In genomic region chr10:99659031-99659867, GRCh38 we compare ENCODE assay signal across 8 cellular contexts. TPM values are rescaled to one million over a fixed set of nuclear protein-coding genes. Genes with fewer than 3 reads are reported as not detected.
A peak's percentile ranks its signal among the peaks of the same experiment; 100 is the strongest.
DNase-seq lines count a peak whose midpoint lies in the region; ATAC-seq and TF ChIP-seq lines count a peak whose summit lies in the region.

TSS of gene ENTPD7 (plus strand) at chr10:99659509. CDS start at chr10:99659957, 448 bp downstream.

- TF ChIP-seq POLR2A in esophagus muscularis mucosa (IDR thresholded peaks at IDR 0.05; ENCODE audit: low read depth) = no peak

- TF ChIP-seq EP300 in esophagus muscularis mucosa (IDR thresholded peaks at IDR 0.05) = no peak

- H3K36me3 ChIP-seq in esophagus muscularis mucosa (peaks cover 0 to 4% (median 0%) of the 10 kb centered on the region in 4 donors), muscle layer of duodenum (ENCODE audit: control insufficient read depth in 1 of 2, insufficient read depth in 2 of 2, low read length in 2 of 2) (peaks cover 0 to 19% of the 10 kb centered on the region in 2 donors)

- H3K27ac ChIP-seq in esophagus muscularis mucosa (replicated peaks in 1 of 4) = peak within 1 kb of the TSS in 3 of 4 donors; percentile 29 to 61 (median 51)
- peak within 1 kb of the TSS; percentile 55 for H3K27ac ChIP-seq in muscle layer of duodenum (ENCODE audit: low read length)

- DNase-seq in DMS53 treated with DMSO at 0.1 percent for 48 hours (lab: John Stamatoyannopoulos, UW; ENCODE audit: unreplicated experiment) = peak; percentile 96
- DNase-seq in KBM-7 = peak; percentile 92
- peak; percentile 93 to 96 for DNase-seq in activated T-cell treated with anti-CD3 and anti-CD28 coated beads, Interleukin-2, amount 50 U/mL, for 48 hours
- DNase-seq in esophagus muscularis mucosa (ENCODE audit: extremely low spot score) = peak; percentile 98
- DNase-seq in stimulated activated CD8-positive, alpha-beta memory T cell treated with anti-CD3 and anti-CD28 coated beads, Interleukin-7, amount 100 ng/mL, for 24 hours (ENCODE audit: low read depth) = peak; percentile 83

- intact Hi-C loops in esophagus muscularis mucosa (cut with DNase I) = loop anchor here (5.0 kb wide), 1 partner anchor 37 kb away; the partner anchor contains the start of gene SLC25A28

- H3K4me3 ChIP-seq in esophagus muscularis mucosa (peak within 1 kb of the TSS; percentile 75 to 85 (median 82)), muscle layer of duodenum (ENCODE audit: low read depth in 1 of 2, low read length in 2 of 2) (peak within 1 kb of the TSS; percentile 87 to 91)

- peak; percentile 99 for ATAC-seq in GM21723 (IDR thresholded peaks at IDR 0.05; ENCODE audit: unreplicated experiment)

- H3K27me3 ChIP-seq in esophagus muscularis mucosa (no peaks in the 10 kb centered on the region), muscle layer of duodenum (ENCODE audit: low read depth, low read length) (no peaks in the 10 kb centered on the region)

- H3K4me1 ChIP-seq in esophagus muscularis mucosa (peaks cover 10 to 23% (median 20%) of the 10 kb centered on the region in 4 donors), muscle layer of duodenum (ENCODE audit: control insufficient read depth in 1 of 2, insufficient read depth in 2 of 2, low read length in 2 of 2) (peaks cover 0 to 5% of the 10 kb centered on the region in 2 donors)

- TF ChIP-seq CTCF in esophagus muscularis mucosa (IDR thresholded peaks at IDR 0.05) = peak; percentile 13 to 52 (median 51)

- H3K9me3 ChIP-seq in esophagus muscularis mucosa (no peaks in the 10 kb centered on the region), muscle layer of duodenum (ENCODE audit: control insufficient read depth in 1 of 2, low read length in 2 of 2) (no peaks in the 10 kb centered on the region)

- in situ Hi-C loops in KBM-7 (cut with MboI; ENCODE audit: low pct_unique_long_range_greater_than_20kb, low sequenced_read_pairs) = no loop called here

- under 1% methylated on average over 32 of the region's 71 CpGs for WGBS in esophagus muscularis mucosa

TF ChIP-seq in PFSK-1, 5 proteins besides CTCF, POLR2A, EP300 and RAD21:
- TF ChIP-seq SIN3A (IDR thresholded peaks at IDR 0.05; ENCODE audit: borderline replicate concordance, insufficient read depth, low read length) (peak; percentile 86; the same call in 1 of the 2 replicates), FOXP2 (optimal IDR thresholded peaks at IDR 0.05; ENCODE audit: borderline replicate concordance, extremely low read depth, extremely low read length, insufficient read depth) (peak; percentile 74), TAF1 (IDR thresholded peaks at IDR 0.05; ENCODE audit: borderline replicate concordance, insufficient read depth, low read length) (peak; percentile 48; the same call in 1 of the 2 replicates), REST (IDR thresholded peaks at IDR 0.05; ENCODE audit: insufficient read depth in 1 of 2, low read depth in 2 of 2, low read length in 2 of 2) (no peak), POLR2AphosphoS5 (IDR thresholded peaks at IDR 0.05; ENCODE audit: low read depth, low read length) (peak; percentile 57; the same call in 1 of the 2 replicates)

RNA-seq across cellular contexts. Expression of gene ENTPD7, which starts in this region (rescaled TPM):
- polyA plus RNA-seq in PFSK-1 (2012; ENCODE audit: insufficient read length, low read depth) = 3.4 TPM
- 1 to 10 TPM; 3.3 to 4.8 (median 4.4) TPM for total RNA-seq in esophagus muscularis mucosa

Comparison
In these comparisons a context has a peak if more than half of its experiments do, and no peak if none do; other contexts are left out.
1. Peak in every context shown above with its lines: DNase-seq, ATAC-seq, H3K4me3 ChIP-seq and H3K27ac ChIP-seq.